Comparison of ENCODE assay signal across 1 cellular context in the genomic region with DNA sequence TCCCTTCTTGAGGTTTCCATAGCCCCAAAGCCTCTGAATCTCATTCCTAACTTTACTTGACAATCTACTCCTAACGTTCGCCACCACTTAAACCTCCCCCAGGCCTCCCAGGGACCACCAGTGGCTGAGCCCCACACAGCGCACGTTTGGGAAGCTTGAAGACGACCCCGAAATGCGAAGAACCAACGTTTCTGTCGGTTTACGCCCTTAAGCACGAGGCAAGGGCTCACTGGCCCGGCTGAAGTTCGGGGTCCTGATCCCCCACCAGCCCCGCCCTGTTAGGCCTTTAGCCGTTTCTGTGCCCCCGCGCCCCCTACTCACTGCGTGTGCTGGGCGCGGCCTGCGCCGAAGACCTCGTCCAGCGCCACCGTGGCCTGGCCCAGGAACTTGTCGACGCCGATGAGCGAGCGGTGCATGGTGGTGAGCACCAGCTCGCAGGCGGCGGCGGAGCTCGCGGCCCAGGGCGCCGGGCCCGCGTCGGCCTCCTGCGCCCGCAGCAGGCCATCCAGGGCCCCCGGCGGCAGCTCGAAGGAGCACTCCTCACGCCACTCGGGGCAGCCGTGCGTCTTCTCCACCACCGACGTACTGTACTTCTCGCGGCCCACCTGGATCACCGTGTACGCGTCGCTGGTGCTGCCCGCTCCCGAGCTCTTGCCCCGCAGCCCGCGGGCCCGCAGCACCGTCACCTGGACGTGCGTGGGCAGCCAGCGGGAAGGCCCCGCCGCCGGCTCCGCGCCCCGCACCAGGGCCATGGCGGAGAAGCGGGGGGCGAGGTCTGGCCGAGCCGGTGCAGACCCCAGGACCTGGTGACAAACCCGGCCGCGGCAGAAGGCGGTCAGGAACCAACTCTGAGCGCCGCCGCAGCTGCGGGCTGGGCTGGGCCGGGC.
TF ChIP-seq lines count a peak whose summit lies in the region.

No MANE protein-coding gene starts in this region.

TF ChIP-seq in HepG2, 621 proteins besides CTCF, POLR2A, EP300 and RAD21 (continued from another document and continues in another):
- TF ChIP-seq ZNF17 (CRISPR knock-in tag; IDR thresholded peaks at IDR 0.05) (no peak; the same call in 1 of the 2 replicates), RFX3 (CRISPR knock-in tag; IDR thresholded peaks at IDR 0.05) (no peak), KAT7 (CRISPR knock-in tag; IDR thresholded peaks at IDR 0.05; ENCODE audit: borderline replicate concordance) (peak; percentile 10; the same call in 1 of the 2 replicates), ZNF292 (CRISPR knock-in tag; IDR thresholded peaks at IDR 0.05; ENCODE audit: borderline replicate concordance, low read depth) (no peak), CBX1 (IDR thresholded peaks at IDR 0.05; ENCODE audit: low read depth) (no peak), ZNF589 (CRISPR knock-in tag; conservative IDR thresholded peaks at IDR 0.05) (peak; percentile 82; the same call in 1 of the 2 replicates), CBFB (CRISPR knock-in tag; IDR thresholded peaks at IDR 0.05) (0 out of 2 replicates have a peak, but pooled peaks have one; percentile 38), CENPT (CRISPR knock-in tag; IDR thresholded peaks at IDR 0.05; ENCODE audit: low read depth) (peak; percentile 78), KDM5A (IDR thresholded peaks at IDR 0.05; ENCODE audit: borderline replicate concordance, low read length) (no peak; the same call in 1 of the 2 replicates), NR2F1 (CRISPR knock-in tag; IDR thresholded peaks at IDR 0.05) (no peak), JDP2 (CRISPR knock-in tag; IDR thresholded peaks at IDR 0.05; ENCODE audit: borderline replicate concordance) (peak; percentile 68; the same call in 1 of the 2 replicates), ZNF747 (CRISPR knock-in tag; IDR thresholded peaks at IDR 0.05; ENCODE audit: borderline replicate concordance) (0 out of 2 replicates have a peak, but pooled peaks have one; percentile 51), ZNF660 (CRISPR knock-in tag; IDR thresholded peaks at IDR 0.05; ENCODE audit: borderline replicate concordance, low read depth) (no peak), IKZF1 (IDR thresholded peaks at IDR 0.05) (no peak), SAFB2 (CRISPR knock-in tag; IDR thresholded peaks at IDR 0.05; ENCODE audit: borderline replicate concordance, low read depth) (peak; percentile 21), ATF1 (CRISPR knock-in tag; IDR thresholded peaks at IDR 0.05) (no peak), NFKB2 (CRISPR knock-in tag; IDR thresholded peaks at IDR 0.05; ENCODE audit: borderline replicate concordance) (peak; percentile 95), ZNF777 (CRISPR knock-in tag; IDR thresholded peaks at IDR 0.05) (peak; percentile 96), HNRNPUL1 (IDR thresholded peaks at IDR 0.05; ENCODE audit: low read depth, low read length) (no peak), ZNF597 (CRISPR knock-in tag; IDR thresholded peaks at IDR 0.05) (0 out of 2 replicates have a peak, but pooled peaks have one; percentile 21), RFXANK (CRISPR knock-in tag; IDR thresholded peaks at IDR 0.05) (no peak), ZNF766 (CRISPR knock-in tag; IDR thresholded peaks at IDR 0.05; ENCODE audit: borderline replicate concordance) (peak; percentile 90; the same call in 1 of the 2 replicates), ZSCAN30 (CRISPR knock-in tag; IDR thresholded peaks at IDR 0.05) (no peak), ZNF225 (CRISPR knock-in tag; IDR thresholded peaks at IDR 0.05) (peak; percentile 74; the same call in 1 of the 2 replicates), CEBPG (CRISPR knock-in tag; IDR thresholded peaks at IDR 0.05) (no peak), MIER2 (CRISPR knock-in tag; IDR thresholded peaks at IDR 0.05) (no peak; the same call in 1 of the 2 replicates), POLR2G (IDR thresholded peaks at IDR 0.05; ENCODE audit: low read depth, low read length) (peak; percentile 26; the same call in 1 of the 2 replicates), NAIF1 (CRISPR knock-in tag; IDR thresholded peaks at IDR 0.05; ENCODE audit: borderline replicate concordance) (no peak), ZNF557 (CRISPR knock-in tag; IDR thresholded peaks at IDR 0.05) (peak; percentile 53; the same call in 1 of the 2 replicates), MAZ (IDR thresholded peaks at IDR 0.05; ENCODE audit: borderline replicate concordance, low read depth, low read length) (no peak), MAZ (CRISPR knock-in tag; IDR thresholded peaks at IDR 0.05; ENCODE audit: low read depth) (peak; percentile 54), ZNF550 (CRISPR knock-in tag; IDR thresholded peaks at IDR 0.05; ENCODE audit: borderline replicate concordance) (no peak; the same call in 1 of the 2 replicates), ZNF446 (CRISPR knock-in tag; IDR thresholded peaks at IDR 0.05) (peak; percentile 99), ARID2 (CRISPR knock-in tag; IDR thresholded peaks at IDR 0.05; ENCODE audit: borderline replicate concordance) (no peak; the same call in 1 of the 2 replicates), FOXK1 (CRISPR knock-in tag; IDR thresholded peaks at IDR 0.05; ENCODE audit: borderline replicate concordance, low read depth) (no peak), HNRNPH1 (optimal IDR thresholded peaks at IDR 0.05; ENCODE audit: low read depth, low read length) (no peak), ZNF484 (CRISPR knock-in tag; IDR thresholded peaks at IDR 0.05; ENCODE audit: borderline replicate concordance, low read depth) (no peak), CBX5 (CRISPR knock-in tag; IDR thresholded peaks at IDR 0.05; ENCODE audit: borderline replicate concordance) (no peak; the same call in 1 of the 2 replicates), ZSCAN29 (CRISPR knock-in tag; conservative IDR thresholded peaks at IDR 0.05) (no peak), ZNF879 (CRISPR knock-in tag; IDR thresholded peaks at IDR 0.05) (peak; percentile 69), ZBTB20 (CRISPR knock-in tag; IDR thresholded peaks at IDR 0.05; ENCODE audit: borderline replicate concordance, low read depth) (peak; percentile 54; the same call in 1 of the 2 replicates)
- TF ChIP-seq, protein P1, sequence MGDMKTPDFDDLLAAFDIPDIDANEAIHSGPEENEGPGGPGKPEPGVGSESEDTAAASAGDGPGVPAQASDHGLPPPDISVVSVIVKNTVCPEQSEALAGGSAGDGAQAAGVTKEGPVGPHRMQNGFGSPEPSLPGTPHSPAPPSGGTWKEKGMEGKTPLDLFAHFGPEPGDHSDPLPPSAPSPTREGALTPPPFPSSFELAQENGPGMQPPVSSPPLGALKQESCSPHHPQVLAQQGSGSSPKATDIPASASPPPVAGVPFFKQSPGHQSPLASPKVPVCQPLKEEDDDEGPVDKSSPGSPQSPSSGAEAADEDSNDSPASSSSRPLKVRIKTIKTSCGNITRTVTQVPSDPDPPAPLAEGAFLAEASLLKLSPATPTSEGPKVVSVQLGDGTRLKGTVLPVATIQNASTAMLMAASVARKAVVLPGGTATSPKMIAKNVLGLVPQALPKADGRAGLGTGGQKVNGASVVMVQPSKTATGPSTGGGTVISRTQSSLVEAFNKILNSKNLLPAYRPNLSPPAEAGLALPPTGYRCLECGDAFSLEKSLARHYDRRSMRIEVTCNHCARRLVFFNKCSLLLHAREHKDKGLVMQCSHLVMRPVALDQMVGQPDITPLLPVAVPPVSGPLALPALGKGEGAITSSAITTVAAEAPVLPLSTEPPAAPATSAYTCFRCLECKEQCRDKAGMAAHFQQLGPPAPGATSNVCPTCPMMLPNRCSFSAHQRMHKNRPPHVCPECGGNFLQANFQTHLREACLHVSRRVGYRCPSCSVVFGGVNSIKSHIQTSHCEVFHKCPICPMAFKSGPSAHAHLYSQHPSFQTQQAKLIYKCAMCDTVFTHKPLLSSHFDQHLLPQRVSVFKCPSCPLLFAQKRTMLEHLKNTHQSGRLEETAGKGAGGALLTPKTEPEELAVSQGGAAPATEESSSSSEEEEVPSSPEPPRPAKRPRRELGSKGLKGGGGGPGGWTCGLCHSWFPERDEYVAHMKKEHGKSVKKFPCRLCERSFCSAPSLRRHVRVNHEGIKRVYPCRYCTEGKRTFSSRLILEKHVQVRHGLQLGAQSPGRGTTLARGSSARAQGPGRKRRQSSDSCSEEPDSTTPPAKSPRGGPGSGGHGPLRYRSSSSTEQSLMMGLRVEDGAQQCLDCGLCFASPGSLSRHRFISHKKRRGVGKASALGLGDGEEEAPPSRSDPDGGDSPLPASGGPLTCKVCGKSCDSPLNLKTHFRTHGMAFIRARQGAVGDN (CRISPR knock-in tag; IDR thresholded peaks at IDR 0.05) = peak; percentile 96
- TF ChIP-seq, protein P2, sequence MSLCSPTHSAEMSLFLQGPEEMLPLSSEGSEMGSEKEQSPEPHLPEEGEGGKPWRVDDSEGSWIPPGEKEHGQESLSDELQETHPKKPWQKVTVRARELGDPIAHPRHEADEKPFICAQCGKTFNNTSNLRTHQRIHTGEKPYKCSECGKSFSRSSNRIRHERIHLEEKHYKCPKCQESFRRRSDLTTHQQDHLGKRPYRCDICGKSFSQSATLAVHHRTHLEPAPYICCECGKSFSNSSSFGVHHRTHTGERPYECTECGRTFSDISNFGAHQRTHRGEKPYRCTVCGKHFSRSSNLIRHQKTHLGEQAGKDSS (CRISPR knock-in tag; IDR thresholded peaks at IDR 0.05; ENCODE audit: borderline replicate concordance, low read depth) = peak; percentile 61; the same call in 1 of the 2 replicates
- TF ChIP-seq, protein P3, sequence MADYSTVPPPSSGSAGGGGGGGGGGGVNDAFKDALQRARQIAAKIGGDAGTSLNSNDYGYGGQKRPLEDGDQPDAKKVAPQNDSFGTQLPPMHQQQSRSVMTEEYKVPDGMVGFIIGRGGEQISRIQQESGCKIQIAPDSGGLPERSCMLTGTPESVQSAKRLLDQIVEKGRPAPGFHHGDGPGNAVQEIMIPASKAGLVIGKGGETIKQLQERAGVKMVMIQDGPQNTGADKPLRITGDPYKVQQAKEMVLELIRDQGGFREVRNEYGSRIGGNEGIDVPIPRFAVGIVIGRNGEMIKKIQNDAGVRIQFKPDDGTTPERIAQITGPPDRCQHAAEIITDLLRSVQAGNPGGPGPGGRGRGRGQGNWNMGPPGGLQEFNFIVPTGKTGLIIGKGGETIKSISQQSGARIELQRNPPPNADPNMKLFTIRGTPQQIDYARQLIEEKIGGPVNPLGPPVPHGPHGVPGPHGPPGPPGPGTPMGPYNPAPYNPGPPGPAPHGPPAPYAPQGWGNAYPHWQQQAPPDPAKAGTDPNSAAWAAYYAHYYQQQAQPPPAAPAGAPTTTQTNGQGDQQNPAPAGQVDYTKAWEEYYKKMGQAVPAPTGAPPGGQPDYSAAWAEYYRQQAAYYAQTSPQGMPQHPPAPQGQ (CRISPR knock-in tag; IDR thresholded peaks at IDR 0.05; ENCODE audit: borderline replicate concordance) = peak; percentile 86; the same call in 1 of the 2 replicates
- TF ChIP-seq, protein P4, sequence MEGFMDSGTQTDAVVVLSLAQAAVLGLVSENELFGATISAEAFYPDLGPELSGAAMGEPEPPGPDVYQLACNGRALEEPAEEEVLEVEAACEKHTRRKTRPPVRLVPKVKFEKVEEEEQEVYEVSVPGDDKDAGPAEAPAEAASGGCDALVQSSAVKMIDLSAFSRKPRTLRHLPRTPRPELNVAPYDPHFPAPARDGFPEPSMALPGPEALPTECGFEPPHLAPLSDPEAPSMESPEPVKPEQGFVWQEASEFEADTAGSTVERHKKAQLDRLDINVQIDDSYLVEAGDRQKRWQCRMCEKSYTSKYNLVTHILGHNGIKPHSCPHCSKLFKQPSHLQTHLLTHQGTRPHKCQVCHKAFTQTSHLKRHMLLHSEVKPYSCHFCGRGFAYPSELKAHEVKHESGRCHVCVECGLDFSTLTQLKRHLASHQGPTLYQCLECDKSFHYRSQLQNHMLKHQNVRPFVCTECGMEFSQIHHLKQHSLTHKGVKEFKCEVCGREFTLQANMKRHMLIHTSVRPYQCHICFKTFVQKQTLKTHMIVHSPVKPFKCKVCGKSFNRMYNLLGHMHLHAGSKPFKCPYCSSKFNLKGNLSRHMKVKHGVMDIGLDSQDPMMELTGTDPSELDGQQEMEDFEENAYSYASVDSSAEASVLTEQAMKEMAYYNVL (CRISPR knock-in tag; IDR thresholded peaks at IDR 0.05; ENCODE audit: borderline replicate concordance) = no peak
- TF ChIP-seq, protein P5, sequence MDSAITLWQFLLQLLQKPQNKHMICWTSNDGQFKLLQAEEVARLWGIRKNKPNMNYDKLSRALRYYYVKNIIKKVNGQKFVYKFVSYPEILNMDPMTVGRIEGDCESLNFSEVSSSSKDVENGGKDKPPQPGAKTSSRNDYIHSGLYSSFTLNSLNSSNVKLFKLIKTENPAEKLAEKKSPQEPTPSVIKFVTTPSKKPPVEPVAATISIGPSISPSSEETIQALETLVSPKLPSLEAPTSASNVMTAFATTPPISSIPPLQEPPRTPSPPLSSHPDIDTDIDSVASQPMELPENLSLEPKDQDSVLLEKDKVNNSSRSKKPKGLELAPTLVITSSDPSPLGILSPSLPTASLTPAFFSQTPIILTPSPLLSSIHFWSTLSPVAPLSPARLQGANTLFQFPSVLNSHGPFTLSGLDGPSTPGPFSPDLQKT (CRISPR knock-in tag; IDR thresholded peaks at IDR 0.05; ENCODE audit: borderline replicate concordance) = no peak
- TF ChIP-seq, protein P6, sequence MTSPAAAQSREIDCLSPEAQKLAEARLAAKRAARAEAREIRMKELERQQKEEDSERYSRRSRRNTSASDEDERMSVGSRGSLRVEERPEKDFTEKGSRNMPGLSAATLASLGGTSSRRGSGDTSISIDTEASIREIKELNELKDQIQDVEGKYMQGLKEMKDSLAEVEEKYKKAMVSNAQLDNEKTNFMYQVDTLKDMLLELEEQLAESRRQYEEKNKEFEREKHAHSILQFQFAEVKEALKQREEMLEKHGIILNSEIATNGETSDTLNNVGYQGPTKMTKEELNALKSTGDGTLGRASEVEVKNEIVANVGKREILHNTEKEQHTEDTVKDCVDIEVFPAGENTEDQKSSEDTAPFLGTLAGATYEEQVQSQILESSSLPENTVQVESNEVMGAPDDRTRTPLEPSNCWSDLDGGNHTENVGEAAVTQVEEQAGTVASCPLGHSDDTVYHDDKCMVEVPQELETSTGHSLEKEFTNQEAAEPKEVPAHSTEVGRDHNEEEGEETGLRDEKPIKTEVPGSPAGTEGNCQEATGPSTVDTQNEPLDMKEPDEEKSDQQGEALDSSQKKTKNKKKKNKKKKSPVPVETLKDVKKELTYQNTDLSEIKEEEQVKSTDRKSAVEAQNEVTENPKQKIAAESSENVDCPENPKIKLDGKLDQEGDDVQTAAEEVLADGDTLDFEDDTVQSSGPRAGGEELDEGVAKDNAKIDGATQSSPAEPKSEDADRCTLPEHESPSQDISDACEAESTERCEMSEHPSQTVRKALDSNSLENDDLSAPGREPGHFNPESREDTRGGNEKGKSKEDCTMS (CRISPR knock-in tag; conservative IDR thresholded peaks at IDR 0.05) = no peak
- TF ChIP-seq, protein P7, sequence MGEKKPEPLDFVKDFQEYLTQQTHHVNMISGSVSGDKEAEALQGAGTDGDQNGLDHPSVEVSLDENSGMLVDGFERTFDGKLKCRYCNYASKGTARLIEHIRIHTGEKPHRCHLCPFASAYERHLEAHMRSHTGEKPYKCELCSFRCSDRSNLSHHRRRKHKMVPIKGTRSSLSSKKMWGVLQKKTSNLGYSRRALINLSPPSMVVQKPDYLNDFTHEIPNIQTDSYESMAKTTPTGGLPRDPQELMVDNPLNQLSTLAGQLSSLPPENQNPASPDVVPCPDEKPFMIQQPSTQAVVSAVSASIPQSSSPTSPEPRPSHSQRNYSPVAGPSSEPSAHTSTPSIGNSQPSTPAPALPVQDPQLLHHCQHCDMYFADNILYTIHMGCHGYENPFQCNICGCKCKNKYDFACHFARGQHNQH (CRISPR knock-in tag; IDR thresholded peaks at IDR 0.05) = peak; percentile 58; the same call in 1 of the 2 replicates
